Comparison of ENCODE assay signal across 7 cellular contexts in genomic region chr4:140252742-140253555, GRCh38.
DNase-seq lines count a peak whose midpoint lies in the region; ATAC-seq and TF ChIP-seq lines count a peak whose summit lies in the region.

No MANE protein-coding gene starts in this region.

- H3K27ac Mint-ChIP-seq in activated CD8-positive, alpha-beta T cell treated with anti-CD3 and anti-CD28 coated beads, Interleukin-2, amount 10 ng/mL, durations not matched to agents 7 days and 5 days = peak overlapping the region; percentile 12

- CTCF ChIA-PET in activated CD8-positive, alpha-beta T cell treated with anti-CD3 and anti-CD28 coated beads, Interleukin-2, amount 10 ng/mL, durations not matched to agents 7 days and 5 days (lab: Charles Lee) = interaction anchor here (0.6 to 5.8 kb wide), 57 partner anchors 9 to 596 kb away, joined by 3 to 58 read pairs (median 4); partner anchors contain the start of genes MAML3 and SCOC

- ATAC-seq in GM18502 (IDR thresholded peaks at IDR 0.05; ENCODE audit: poor library complexity, unreplicated experiment) = peak; percentile 63
- peak; percentile 44 for ATAC-seq in HG03139 (IDR thresholded peaks at IDR 0.05; ENCODE audit: unreplicated experiment)
- peak; percentile 86 for ATAC-seq in activated CD8-positive, alpha-beta T cell treated with anti-CD3 and anti-CD28 coated beads, Interleukin-2, amount 10 ng/mL, durations not matched to agents 7 days and 5 days
- peak; percentile 92 for ATAC-seq in lung (ENCODE audit: insufficient read depth, low FRiP score)

- no peaks in the 10 kb centered on the region for H3K27me3 ChIP-seq in lung (ENCODE audit: control insufficient read depth, insufficient read depth)

- peak overlapping the region; percentile 59 for H3K4me3 Mint-ChIP-seq in activated CD8-positive, alpha-beta T cell treated with anti-CD3 and anti-CD28 coated beads, Interleukin-2, amount 10 ng/mL, durations not matched to agents 7 days and 5 days

- H3K36me3 Mint-ChIP-seq in activated CD8-positive, alpha-beta T cell treated with anti-CD3 and anti-CD28 coated beads, Interleukin-2, amount 10 ng/mL, durations not matched to agents 7 days and 5 days (ENCODE audit: low read depth) = no peaks in the 10 kb centered on the region

- peak; percentile 85 for TF ChIP-seq CTCF in lung (IDR thresholded peaks at IDR 0.05; ENCODE audit: control extremely low read depth, extremely low read depth)

- DNase-seq in NCI-H526 treated with DMSO at 0.1 percent for 48 hours (lab: John Stamatoyannopoulos, UW) = peak; percentile 55
- peak; percentile 62 for DNase-seq in activated CD8-positive, alpha-beta T cell treated with anti-CD3 and anti-CD28 coated beads, Interleukin-2, amount 10 ng/mL, durations not matched to agents 7 days and 5 days
- peak; percentile 49 for DNase-seq in effector CD4-positive, alpha-beta T cell
- peak; percentile 68 for DNase-seq in lung (ENCODE audit: low spot score)
- DNase-seq in stimulated activated CD4-positive, alpha-beta T cell treated with anti-CD3 and anti-CD28 coated beads, TNF-alpha, amount 100 ng/mL, for 1 hour (ENCODE audit: low read depth in 3 of 3, low spot score in 1 of 3) = peak in 2 of 3 donors; percentile 28 to 62

- H3K4me1 Mint-ChIP-seq in activated CD8-positive, alpha-beta T cell treated with anti-CD3 and anti-CD28 coated beads, Interleukin-2, amount 10 ng/mL, durations not matched to agents 7 days and 5 days (ENCODE audit: low read depth) = peaks cover 28% of the 10 kb centered on the region

- no peaks in the 10 kb centered on the region for H3K36me3 ChIP-seq in lung (ENCODE audit: control insufficient read depth in 2 of 2, insufficient read depth in 2 of 2, low read length in 2 of 2)

- no peaks in the 10 kb centered on the region for H3K9me3 Mint-ChIP-seq in activated CD8-positive, alpha-beta T cell treated with anti-CD3 and anti-CD28 coated beads, Interleukin-2, amount 10 ng/mL, durations not matched to agents 7 days and 5 days (ENCODE audit: insufficient read depth)

- H3K4me3 ChIP-seq in lung = peak overlapping the region; percentile 64

- peaks cover 13% of the 10 kb centered on the region for H3K27me3 Mint-ChIP-seq in activated CD8-positive, alpha-beta T cell treated with anti-CD3 and anti-CD28 coated beads, Interleukin-2, amount 10 ng/mL, durations not matched to agents 7 days and 5 days (ENCODE audit: low read depth)

- 1% methylated on average over 60 to 72 of the region's 72 CpGs for WGBS in lung, 2 donors

- peak overlapping the region; percentile 94 to 95 for H3K27ac ChIP-seq in lung (ENCODE audit: low read depth in 1 of 2, low read length in 1 of 2)

- no peaks in the 10 kb centered on the region for H3K9me3 ChIP-seq in lung (ENCODE audit: control insufficient read depth in 2 of 2, insufficient read depth in 1 of 2, low read length in 1 of 2)

- peaks cover 2 to 4% of the 10 kb centered on the region in 2 donors for H3K4me1 ChIP-seq in lung (ENCODE audit: control insufficient read depth in 2 of 2, insufficient read depth in 2 of 2, low read length in 2 of 2)

- POLR2A ChIA-PET in activated CD8-positive, alpha-beta T cell treated with anti-CD3 and anti-CD28 coated beads, Interleukin-2, amount 10 ng/mL, durations not matched to agents 7 days and 5 days (lab: Charles Lee) = interaction anchor here (1.4 kb wide), 2 partner anchors 102 to 157 kb away, joined by 3 to 4 read pairs; no protein-coding TSS in a partner anchor

Comparison
In these comparisons a context has a peak if more than half of its experiments do, and no peak if none do; other contexts are left out.
1. Peak in every context shown above with its lines: DNase-seq, ATAC-seq, H3K4me3 ChIP-seq and H3K27ac ChIP-seq.